28 cellular contexts compared by ENCODE assay signal in genomic region chr19:37165635-37166034, GRCh38.
"Had no signal": no experiment of that assay in that cellular context is flagged by ENCODE, and none has a peak within 500 bp of the region (broad histone marks: within the 10 kb centered on the region; RNA-seq: fewer than 3 reads in every experiment).

No MANE protein-coding gene starts in this region.

- FAIRE-seq: endometrium, kidney had no signal

- H3K79me2 ChIP-seq: hepatocyte had no signal

- DNase-seq: colonic mucosa; cortex of kidney; effector CD8-positive, alpha-beta T cell; effector memory CD8-positive, alpha-beta T cell; endodermal cell; erythroblast; esophagus squamous epithelium; foreskin fibroblast; foreskin melanocyte; gastrocnemius medialis; glutamatergic neuron; head of caudate nucleus; hypothalamus; immature natural killer cell; islet precursor cell; kidney; kidney glomerular epithelial cell; left colon; left ventricle myocardium inferior; lower lobe of right lung; mesenchymal stem cell; mucosa of descending colon; naive B cell had no signal

- H3K4me1 ChIP-seq: colonic mucosa, esophagus squamous epithelium, gastrocnemius medialis, left ventricle myocardium inferior, lower lobe of right lung had no signal

- ATAC-seq: effector memory CD8-positive, alpha-beta T cell; esophagus mucosa; gastrocnemius medialis; left colon; left lobe of liver; lower lobe of right lung; mucosa of descending colon had no signal

- H3K27ac ChIP-seq: colonic mucosa, epithelial cell of prostate, esophagus squamous epithelium, gastrocnemius medialis, hepatocyte, left ventricle myocardium inferior, lower lobe of right lung had no signal

- H3K9me3 ChIP-seq: colonic mucosa had no signal

- H3K4me2 ChIP-seq: hepatocyte had no signal

- H3K36me3 ChIP-seq: colonic mucosa had no signal

- H2AFZ ChIP-seq: hepatocyte had no signal

- H3K4me3 ChIP-seq: colonic mucosa, esophagus squamous epithelium, gastrocnemius medialis, hepatocyte, left ventricle myocardium inferior, lower lobe of right lung, mucosa of descending colon had no signal

- H3K27me3 ChIP-seq: colonic mucosa, esophagus squamous epithelium, gastrocnemius medialis, hepatocyte had no signal
